33 cellular contexts compared by ENCODE assay signal in the genomic region with DNA sequence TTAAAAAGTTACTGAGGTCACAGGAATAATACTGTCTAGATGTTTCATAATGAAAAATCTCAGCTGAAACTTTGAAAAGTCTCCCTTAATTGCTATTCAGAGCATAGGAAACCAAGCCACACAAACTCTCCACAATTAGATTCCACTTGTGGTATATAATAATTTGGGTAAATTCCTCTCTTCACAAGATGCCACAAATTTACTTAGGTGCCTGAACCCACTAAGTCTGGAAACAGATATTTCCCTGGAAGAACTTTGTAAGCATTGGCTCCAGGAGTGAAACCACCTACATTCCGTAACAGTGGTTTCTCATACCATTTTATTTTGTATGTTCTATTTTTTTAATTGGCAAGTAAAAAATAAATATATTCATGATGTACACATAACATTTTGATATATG.
"Had no signal": no experiment of that assay in that cellular context is flagged by ENCODE, and none has a peak within 500 bp of the region (broad histone marks: within the 10 kb centered on the region; RNA-seq: fewer than 3 reads in every experiment).

No MANE protein-coding gene starts in this region.

- H3K36me3 Mint-ChIP-seq: activated CD4-positive, alpha-beta memory T cell treated with anti-CD3 and anti-CD28 coated beads for 36 hours; activated naive CD4-positive, alpha-beta T cell treated with anti-CD3 and anti-CD28 coated beads, Interleukin-2, amount 50 U/mL, for 72 hours; activated naive CD8-positive, alpha-beta T cell treated with anti-CD3 and anti-CD28 coated beads for 36 hours had no signal

- H3K4me3 Mint-ChIP-seq: activated B cell treated with CpG ODN at 0.5 μM for 24 hours; activated CD4-positive, alpha-beta memory T cell treated with anti-CD3 and anti-CD28 coated beads for 36 hours; activated CD4-positive, alpha-beta T cell treated with anti-CD3 and anti-CD28 coated beads, Interleukin-2, amount 10 ng/mL, durations not matched to agents 24 days and 14 days; activated CD8-positive, alpha-beta T cell treated with anti-CD3 and anti-CD28 coated beads for 36 hours; activated naive CD8-positive, alpha-beta T cell treated with anti-CD3 and anti-CD28 coated beads for 36 hours; activated T-cell treated with anti-CD3 and anti-CD28 coated beads, Interleukin-2, amount 50 U/mL, for 4 hours; activated T-cell treated with anti-CD3 and anti-CD28 coated beads, Interleukin-2, amount 50 U/mL, for 72 hours; activated T-helper 1 cell treated with anti-CD3 and anti-CD28 coated beads, Interleukin-12 subunit alpha, Interleukin-12 subunit beta, Interleukin-2, Interleukin-4 antibody, amounts not matched to agents 30 ng/mL and 10 ng/mL and 1 ng/mL, durations not matched to agents 14 hours and 24 hours and 36 hours; activated T-helper 17 cell treated with anti-CD3 and anti-CD28 coated beads, Interleukin-2, amount 50 U/mL, for 72 hours; T-helper 1 cell treated with Interleukin-12 subunit alpha and Interleukin-12 subunit beta and Interleukin-4 antibody, amounts not matched to agents 30 μg/mL and 1 μg/mL, for 36 hours; T-helper 2 cell treated with Interferon-gamma antibody and Interleukin-4, amounts not matched to agents 5 μg/mL and 100 μg/mL, for 36 hours had no signal

- H3K4me1 Mint-ChIP-seq: activated B cell treated with CpG ODN at 0.5 μM for 24 hours; activated CD4-positive, alpha-beta T cell treated with anti-CD3 and anti-CD28 coated beads, Interleukin-2, amount 10 ng/mL, durations not matched to agents 24 days and 14 days; activated naive CD8-positive, alpha-beta T cell treated with anti-CD3 and anti-CD28 coated beads for 36 hours; activated T-helper 17 cell treated with anti-CD3 and anti-CD28 coated beads, Interleukin-2, amount 50 U/mL, for 72 hours had no signal

- H3K9me3 Mint-ChIP-seq: activated CD4-positive, alpha-beta memory T cell treated with anti-CD3 and anti-CD28 coated beads for 36 hours; activated CD4-positive, alpha-beta T cell treated with anti-CD3 and anti-CD28 coated beads, Interleukin-2, amount 10 ng/mL, durations not matched to agents 24 days and 14 days; activated naive CD8-positive, alpha-beta T cell treated with anti-CD3 and anti-CD28 coated beads for 36 hours; activated T-helper 1 cell treated with anti-CD3 and anti-CD28 coated beads, Interleukin-12 subunit alpha, Interleukin-12 subunit beta, Interleukin-2, Interleukin-4 antibody, amounts not matched to agents 30 ng/mL and 10 ng/mL and 1 ng/mL, durations not matched to agents 14 hours and 24 hours and 36 hours; T-helper 1 cell treated with Interleukin-12 subunit alpha and Interleukin-12 subunit beta and Interleukin-4 antibody, amounts not matched to agents 30 μg/mL and 1 μg/mL, for 36 hours; T-helper 2 cell treated with Interferon-gamma antibody and Interleukin-4, amounts not matched to agents 5 μg/mL and 100 μg/mL, for 36 hours had no signal

- H3K4me3 ChIP-seq: adrenal gland, body of pancreas, breast epithelium had no signal

- H3K4me1 ChIP-seq: body of pancreas, breast epithelium had no signal

- DNase-seq: activated B cell treated with CpG ODN at 0.5 μM for 24 hours; activated CD4-positive, alpha-beta memory T cell treated with anti-CD3 and anti-CD28 coated beads for 36 hours; activated CD4-positive, alpha-beta T cell treated with anti-CD3 and anti-CD28 coated beads for 4 hours; activated CD4-positive, alpha-beta T cell treated with anti-CD3 and anti-CD28 coated beads, Interleukin-2, amount 10 ng/mL, durations not matched to agents 24 days and 14 days; activated CD4-positive, alpha-beta T cell treated with anti-CD3 and anti-CD28 coated beads, Interleukin-2, amount 50 U/mL, for 1 hour; activated CD4-positive, alpha-beta T cell treated with anti-CD3 and anti-CD28 coated beads, Interleukin-2, amount 50 U/mL, for 4 hours; activated CD4-positive, CD25-positive, alpha-beta regulatory T cell treated with anti-CD3 and anti-CD28 coated beads, Interleukin-2, amount 50 U/mL, for 72 hours; activated CD8-positive, alpha-beta memory T cell treated with anti-CD3 and anti-CD28 coated beads, Interleukin-2, amount 50 U/mL, for 4 hours; activated CD8-positive, alpha-beta T cell treated with anti-CD3 and anti-CD28 coated beads for 36 hours; activated gamma-delta T cell; activated naive CD4-positive, alpha-beta T cell treated with anti-CD3 and anti-CD28 coated beads, Interleukin-2, amount 50 U/mL, for 16 hours; activated naive CD4-positive, alpha-beta T cell treated with Interleukin-2 at 50 U/mL for 16 hours; activated naive CD8-positive, alpha-beta T cell treated with anti-CD3 and anti-CD28 coated beads for 36 hours; activated T-cell treated with anti-CD3 and anti-CD28 coated beads for 4 hours; activated T-cell treated with anti-CD3 and anti-CD28 coated beads, Interleukin-2, amount 50 U/mL, for 1 hour; activated T-cell treated with anti-CD3 and anti-CD28 coated beads, Interleukin-2, amount 50 U/mL, for 4 hours; activated T-cell treated with anti-CD3 and anti-CD28 coated beads, Interleukin-2, amount 50 U/mL, for 72 hours; adrenal gland; amniotic stem cell; aorta; body of pancreas; brain microvascular endothelial cell; central memory CD4-positive, alpha-beta T cell; T-helper 1 cell; T-helper 2 cell; T-helper 9 cell had no signal

- H3K36me3 ChIP-seq: adrenal gland, brain microvascular endothelial cell, breast epithelium had no signal

- H3K9me3 ChIP-seq: adrenal gland, body of pancreas, breast epithelium had no signal

- H3K27me3 ChIP-seq: adrenal gland, body of pancreas, brain microvascular endothelial cell, breast epithelium had no signal

- H3K27ac Mint-ChIP-seq: activated B cell treated with CpG ODN at 0.5 μM for 24 hours; activated CD4-positive, alpha-beta memory T cell treated with anti-CD3 and anti-CD28 coated beads for 36 hours; activated CD4-positive, alpha-beta T cell treated with anti-CD3 and anti-CD28 coated beads, Interleukin-2, amount 10 ng/mL, durations not matched to agents 24 days and 14 days; activated CD8-positive, alpha-beta T cell treated with anti-CD3 and anti-CD28 coated beads for 36 hours; activated naive CD4-positive, alpha-beta T cell treated with anti-CD3 and anti-CD28 coated beads, Interleukin-2, amount 50 U/mL, for 72 hours; activated naive CD8-positive, alpha-beta T cell treated with anti-CD3 and anti-CD28 coated beads for 36 hours; activated T-cell treated with anti-CD3 and anti-CD28 coated beads, Interleukin-2, amount 50 U/mL, for 72 hours; activated T-helper 1 cell treated with anti-CD3 and anti-CD28 coated beads, Interleukin-12 subunit alpha, Interleukin-12 subunit beta, Interleukin-2, Interleukin-4 antibody, amounts not matched to agents 30 ng/mL and 10 ng/mL and 1 ng/mL, durations not matched to agents 14 hours and 24 hours and 36 hours; activated T-helper 17 cell treated with anti-CD3 and anti-CD28 coated beads, Interleukin-2, amount 50 U/mL, for 72 hours; T-helper 1 cell treated with Interleukin-12 subunit alpha and Interleukin-12 subunit beta and Interleukin-4 antibody, amounts not matched to agents 30 μg/mL and 1 μg/mL, for 36 hours; T-helper 2 cell treated with Interferon-gamma antibody and Interleukin-4, amounts not matched to agents 5 μg/mL and 100 μg/mL, for 36 hours had no signal

- H3K27me3 Mint-ChIP-seq: activated B cell treated with CpG ODN at 0.5 μM for 24 hours; activated CD4-positive, alpha-beta memory T cell treated with anti-CD3 and anti-CD28 coated beads for 36 hours; activated CD4-positive, alpha-beta T cell treated with anti-CD3 and anti-CD28 coated beads, Interleukin-2, amount 10 ng/mL, durations not matched to agents 24 days and 14 days; activated CD8-positive, alpha-beta T cell treated with anti-CD3 and anti-CD28 coated beads for 36 hours; activated naive CD8-positive, alpha-beta T cell treated with anti-CD3 and anti-CD28 coated beads for 36 hours; activated T-helper 17 cell treated with anti-CD3 and anti-CD28 coated beads, Interleukin-2, amount 50 U/mL, for 72 hours had no signal

- ATAC-seq: activated CD8-positive, alpha-beta T cell treated with anti-CD3 and anti-CD28 coated beads for 36 hours; activated naive CD4-positive, alpha-beta T cell treated with anti-CD3 and anti-CD28 coated beads, Interleukin-2, amount 50 U/mL, for 72 hours; activated T-cell treated with anti-CD3 and anti-CD28 coated beads, Interleukin-2, amount 50 U/mL, for 4 hours; activated T-cell treated with anti-CD3 and anti-CD28 coated beads, Interleukin-2, amount 50 U/mL, for 72 hours; activated T-helper 17 cell treated with anti-CD3 and anti-CD28 coated beads, Interleukin-2, amount 50 U/mL, for 72 hours; body of pancreas had no signal

- H3K27ac ChIP-seq: adrenal gland, body of pancreas, brain microvascular endothelial cell, breast epithelium, VCaP had no signal
